1 cellular context compared by ENCODE assay signal in genomic region chr5:31531888-31532710, GRCh38.
A peak's percentile ranks its signal among the peaks of the same experiment; 100 is the strongest.
TF ChIP-seq lines count a peak whose summit lies in the region.

C5orf22 (plus strand) TSS chr5:31532301; CDS start chr5:31532393, 92 bp downstream.
DROSHA (minus strand) TSS chr5:31532093; CDS start chr5:31529059, 3,034 bp downstream.

TF ChIP-seq in HepG2, 621 proteins besides CTCF, POLR2A, EP300 and RAD21 (continued from another document and continues in another):
- TF ChIP-seq HMGXB4 (CRISPR knock-in tag; IDR thresholded peaks at IDR 0.05; ENCODE audit: borderline replicate concordance in 1 of 2, low read depth in 1 of 2), result peak in 1 of 2 experiments; percentile 87; a peak in 2 of 4 replicates
- no peak for TF ChIP-seq CEBPG (CRISPR knock-in tag; IDR thresholded peaks at IDR 0.05)
- no peak for TF ChIP-seq HDAC6 (IDR thresholded peaks at IDR 0.05; ENCODE audit: low read depth, low read length)
- TF ChIP-seq ZNF18 (CRISPR knock-in tag; IDR thresholded peaks at IDR 0.05; ENCODE audit: insufficient replicate concordance), result no peak
- TF ChIP-seq HOXA5 (CRISPR knock-in tag; IDR thresholded peaks at IDR 0.05), result peak; percentile 49; the same call in 1 of the 2 replicates
- no peak for TF ChIP-seq ZNF124 (CRISPR knock-in tag; IDR thresholded peaks at IDR 0.05)
- TF ChIP-seq ASH2L (IDR thresholded peaks at IDR 0.05; ENCODE audit: insufficient read length, low read depth, low read length), result peak; percentile 93
- no peak for TF ChIP-seq ZNF615 (CRISPR knock-in tag; IDR thresholded peaks at IDR 0.05; ENCODE audit: borderline replicate concordance)
- 0 out of 2 replicates have a peak, but pooled peaks have one; percentile 45 for TF ChIP-seq ZBTB43 (CRISPR knock-in tag; conservative IDR thresholded peaks at IDR 0.05)
- no peak for TF ChIP-seq MYNN (CRISPR knock-in tag; IDR thresholded peaks at IDR 0.05; ENCODE audit: low read depth)
- TF ChIP-seq ZBTB14 (CRISPR knock-in tag; IDR thresholded peaks at IDR 0.05), result no peak
- peak; percentile 51; the same call in 1 of the 3 replicates for TF ChIP-seq MXI1 (IDR thresholded peaks at IDR 0.05; ENCODE audit: borderline replicate concordance, low read depth, low read length)
- no peak for TF ChIP-seq PRDM10 (CRISPR knock-in tag; IDR thresholded peaks at IDR 0.05; ENCODE audit: low read depth)
- peak; percentile 72; the same call in 1 of the 2 replicates for TF ChIP-seq TBX2 (CRISPR knock-in tag; IDR thresholded peaks at IDR 0.05; ENCODE audit: borderline replicate concordance)
- no peak for TF ChIP-seq NCOA5 (CRISPR knock-in tag; IDR thresholded peaks at IDR 0.05)
- TF ChIP-seq KDM2A (CRISPR knock-in tag; IDR thresholded peaks at IDR 0.05; ENCODE audit: borderline replicate concordance, low read depth), result peak; percentile 71
- no peak for TF ChIP-seq ZHX1 (CRISPR knock-in tag; IDR thresholded peaks at IDR 0.05; ENCODE audit: low read depth)
- 0 out of 2 replicates have a peak, but pooled peaks have one; percentile 68 for TF ChIP-seq ZNF34 (CRISPR knock-in tag; IDR thresholded peaks at IDR 0.05; ENCODE audit: borderline replicate concordance)
- TF ChIP-seq PAF1 (CRISPR knock-in tag; IDR thresholded peaks at IDR 0.05), result no peak
- TF ChIP-seq CEBPZ (IDR thresholded peaks at IDR 0.05; ENCODE audit: low read length), result 0 out of 2 replicates have a peak, but pooled peaks have one; percentile 16
- TF ChIP-seq AGO2 (optimal IDR thresholded peaks at IDR 0.05; ENCODE audit: low read depth, low read length), result peak; percentile 25
- TF ChIP-seq E2F5 (CRISPR knock-in tag; conservative IDR thresholded peaks at IDR 0.05), result 0 out of 2 replicates have a peak, but pooled peaks have one; percentile 22
- no peak for TF ChIP-seq JUND (CRISPR knock-in tag; IDR thresholded peaks at IDR 0.05)
- peak; percentile 91 for TF ChIP-seq ZNF792 (CRISPR knock-in tag; IDR thresholded peaks at IDR 0.05)
- no peak for TF ChIP-seq KLF13 (CRISPR knock-in tag; IDR thresholded peaks at IDR 0.05)
- TF ChIP-seq ZSCAN29 (CRISPR knock-in tag; conservative IDR thresholded peaks at IDR 0.05), result peak; percentile 65; the same call in 1 of the 2 replicates
- peak; percentile 12; the same call in 1 of the 2 replicates for TF ChIP-seq ZKSCAN8 (CRISPR knock-in tag; IDR thresholded peaks at IDR 0.05; ENCODE audit: borderline replicate concordance)
- TF ChIP-seq RFX1 (IDR thresholded peaks at IDR 0.05), result no peak
- TF ChIP-seq ZBTB21 (CRISPR knock-in tag; IDR thresholded peaks at IDR 0.05), result no peak
- TF ChIP-seq RFXANK (CRISPR knock-in tag; IDR thresholded peaks at IDR 0.05), result 0 out of 2 replicates have a peak, but pooled peaks have one; percentile 58
- TF ChIP-seq TFDP1 (CRISPR knock-in tag; IDR thresholded peaks at IDR 0.05; ENCODE audit: borderline replicate concordance), result peak; percentile 82; the same call in 1 of the 2 replicates
- no peak for TF ChIP-seq RELA (CRISPR knock-in tag; IDR thresholded peaks at IDR 0.05)
